8 cellular contexts compared by ENCODE assay signal in genomic region chr3:183635431-183636220, GRCh38. TPM values are rescaled to one million over a fixed set of nuclear protein-coding genes. Genes with fewer than 3 reads are reported as not detected.
A peak's percentile ranks its signal among the peaks of the same experiment; 100 is the strongest.
DNase-seq lines count a peak whose midpoint lies in the region; ATAC-seq and TF ChIP-seq lines count a peak whose summit lies in the region.

Gene KLHL24, plus strand, starts transcription at chr3:183635623. Its CDS starts 14,734 bp downstream, at chr3:183650357.

- no peaks in the 10 kb centered on the region for H3K9me2 ChIP-seq in GM23248 (ENCODE audit: insufficient read depth)

- POLR2A ChIA-PET in naive thymus-derived CD4-positive, alpha-beta T cell (lab: Charles Lee), result interaction anchor here (0.6 to 4.5 kb wide), 29 partner anchors 9 to 842 kb away, joined by 3 to 41 read pairs (median 6); partner anchors contain the start of genes ATP11B, KLHL6 and YEATS2

- H3K27me3 Mint-ChIP-seq in naive thymus-derived CD4-positive, alpha-beta T cell, result no peaks in the 10 kb centered on the region
- no peaks in the 10 kb centered on the region for H3K27me3 Mint-ChIP-seq in stimulated activated naive B cell treated with anti-CD40 and anti-IgM and Interleukin-4, amounts not matched to agents 10 μg/mL and 1 μg/mL and 100 μg/mL, for 72 hours

- H2AFZ ChIP-seq in DND-41 (ENCODE audit: low read depth, low read length), result peak within 1 kb of the TSS; percentile 80
- H2AFZ ChIP-seq in GM23248, result peak within 1 kb of the TSS; percentile 99

- ATAC-seq in DND-41 (ENCODE audit: insufficient read depth, low read depth), result peak; percentile 82
- ATAC-seq in naive thymus-derived CD4-positive, alpha-beta T cell, result peak; percentile 83
- peak; percentile 80 for ATAC-seq in stimulated activated naive B cell treated with anti-CD40 and anti-IgM and Interleukin-4, amounts not matched to agents 10 μg/mL and 1 μg/mL and 100 μg/mL, for 72 hours (replicated peaks)

- TF ChIP-seq CTCF in DND-41 (IDR thresholded peaks at IDR 0.05; ENCODE audit: borderline replicate concordance, extremely low read depth, low read length, poor library complexity, severe bottlenecking), result no peak

- H3K27ac Mint-ChIP-seq in naive thymus-derived CD4-positive, alpha-beta T cell, result peak within 1 kb of the TSS; percentile 87 to 98 (median 95)
- peak within 1 kb of the TSS; percentile 96 for H3K27ac Mint-ChIP-seq in stimulated activated naive B cell treated with anti-CD40 and anti-IgM and Interleukin-4, amounts not matched to agents 10 μg/mL and 1 μg/mL and 100 μg/mL, for 72 hours

- H3K9ac ChIP-seq in DND-41 (ENCODE audit: low read depth, low read length) (peak within 1 kb of the TSS; percentile 84), GM23248 (peak within 1 kb of the TSS; percentile 91)

- H3K27me3 ChIP-seq in DND-41 (ENCODE audit: insufficient read depth, low read length, poor library complexity) (no peaks in the 10 kb centered on the region), GM23248 (replicated peaks; ENCODE audit: insufficient read depth) (no peaks in the 10 kb centered on the region)
- no peaks in the 10 kb centered on the region for H3K27me3 ChIP-seq in naive thymus-derived CD4-positive, alpha-beta T cell (ENCODE audit: control insufficient read depth in 2 of 2, insufficient read depth in 2 of 2, low read length in 2 of 2)

- CTCF ChIA-PET in naive thymus-derived CD4-positive, alpha-beta T cell (lab: Charles Lee), result interaction anchor here (0.5 to 1.7 kb wide), 4 partner anchors 44 to 163 kb away, joined by 3 to 6 read pairs (median 4); no protein-coding TSS in a partner anchor

- H3K36me3 Mint-ChIP-seq in naive thymus-derived CD4-positive, alpha-beta T cell, result peaks cover 0 to 3% (median 2%) of the 10 kb centered on the region in 5 donors
- H3K36me3 Mint-ChIP-seq in stimulated activated naive B cell treated with anti-CD40 and anti-IgM and Interleukin-4, amounts not matched to agents 10 μg/mL and 1 μg/mL and 100 μg/mL, for 72 hours, result no peaks in the 10 kb centered on the region

- H4K20me1 ChIP-seq in DND-41 (ENCODE audit: insufficient read depth, low read length), result no peaks in the 10 kb centered on the region; the same call in 1 of the 2 replicates
- H4K20me1 ChIP-seq in GM23248 (ENCODE audit: insufficient read depth), result no peaks in the 10 kb centered on the region

- H3K36me3 ChIP-seq in DND-41 (ENCODE audit: insufficient read depth, low read length) (no peaks in the 10 kb centered on the region; the same call in 1 of the 2 replicates), GM23248 (ENCODE audit: low read depth) (no peaks in the 10 kb centered on the region)
- H3K36me3 ChIP-seq in naive thymus-derived CD4-positive, alpha-beta T cell (ENCODE audit: control insufficient read depth in 2 of 3, insufficient read depth in 3 of 3, low read length in 3 of 3), result peaks cover 0 to 9% (median 0%) of the 10 kb centered on the region in 3 experiments

- peak within 1 kb of the TSS; percentile 79 to 96 for H3K4me3 ChIP-seq in DND-41 (ENCODE audit: low read depth in 1 of 2, low read length in 2 of 2)
- peak within 1 kb of the TSS; percentile 82 for H3K4me3 ChIP-seq in GM23248
- H3K4me3 ChIP-seq in naive thymus-derived CD4-positive, alpha-beta T cell (ENCODE audit: low read length), result peak within 1 kb of the TSS; percentile 75

- in situ Hi-C loops in GM23248 (cut with MboI), result no loop called here

- intact Hi-C loops in naive thymus-derived CD4-positive, alpha-beta T cell (cut with micrococcal nuclease), result loop anchor here (1.0 to 10.0 kb wide), 28 partner anchors 17 to 1179 kb away; partner anchors contain the start of genes AP2M1 (in 2 of the 2), ATP11B (in 2 of the 2), KLHL6 (in 2 of the 2) and MCCC1 (in 2 of the 2)

- H3K9me3 ChIP-seq in DND-41 (ENCODE audit: insufficient read depth, low read length, severe bottlenecking) (no peaks in the 10 kb centered on the region), GM23248 (ENCODE audit: low read depth) (no peaks in the 10 kb centered on the region)
- no peaks in the 10 kb centered on the region for H3K9me3 ChIP-seq in naive thymus-derived CD4-positive, alpha-beta T cell (ENCODE audit: control insufficient read depth in 2 of 3, low read length in 3 of 3)

- peaks cover 18 to 44% (median 30%) of the 10 kb centered on the region in 7 donors for H3K4me1 Mint-ChIP-seq in naive thymus-derived CD4-positive, alpha-beta T cell
- H3K4me1 Mint-ChIP-seq in stimulated activated naive B cell treated with anti-CD40 and anti-IgM and Interleukin-4, amounts not matched to agents 10 μg/mL and 1 μg/mL and 100 μg/mL, for 72 hours, result peaks cover 11 to 28% of the 10 kb centered on the region in 2 donors

- DNase-seq in DND-41 (peak; percentile 92), GM23248 (peak; percentile 97), Kasumi-1 (lab: John Stamatoyannopoulos, UW) (peak; percentile 94 to 96), RKO (ENCODE audit: low spot score) (peak; percentile 93), fibroblast of gingiva (ENCODE audit: low read depth) (peak; percentile 88)
- peak; percentile 79 to 81 for DNase-seq in activated T-helper 1 cell treated with anti-CD3 and anti-CD28 coated beads, Interleukin-2, amount 50 U/mL, for 16 hours (ENCODE audit: low read depth in 1 of 2, low spot score in 1 of 2)
- peak; percentile 75 to 90 (median 88) for DNase-seq in naive thymus-derived CD4-positive, alpha-beta T cell
- peak; percentile 90 for DNase-seq in stimulated activated naive B cell treated with anti-CD40 and anti-IgM and Interleukin-4, amounts not matched to agents 10 μg/mL and 1 μg/mL and 100 μg/mL, for 72 hours

- WGBS in GM23248 (ENCODE audit: low coverage in 1 of 2, low lambda C conversion rate in 2 of 2, missing lambda C conversion rate in 2 of 2), 2 experiments, result 1 to 2% methylated on average over 58 to 61 of the region's 76 CpGs

- peak within 1 kb of the TSS; percentile 74 for H3K27ac ChIP-seq in DND-41 (ENCODE audit: low read length)
- H3K27ac ChIP-seq in GM23248, result peak within 1 kb of the TSS; percentile 86
- H3K27ac ChIP-seq in naive thymus-derived CD4-positive, alpha-beta T cell (ENCODE audit: low read depth, low read length), result peak within 1 kb of the TSS; percentile 91

- H3K4me2 ChIP-seq in DND-41 (ENCODE audit: insufficient read depth, low read length) (peak within 1 kb of the TSS; percentile 70), GM23248 (ENCODE audit: unreplicated experiment) (peak within 1 kb of the TSS; percentile 78)

- no peaks in the 10 kb centered on the region for H3F3A ChIP-seq in GM23248 (ENCODE audit: insufficient read depth)

- H3K4me3 Mint-ChIP-seq in naive thymus-derived CD4-positive, alpha-beta T cell, result peak within 1 kb of the TSS; percentile 92 to 96 (median 94)
- peak within 1 kb of the TSS; percentile 94 to 100 for H3K4me3 Mint-ChIP-seq in stimulated activated naive B cell treated with anti-CD40 and anti-IgM and Interleukin-4, amounts not matched to agents 10 μg/mL and 1 μg/mL and 100 μg/mL, for 72 hours

- H3K4me1 ChIP-seq in DND-41 (ENCODE audit: insufficient read depth, low read length) (peaks cover 20% of the 10 kb centered on the region), GM23248 (ENCODE audit: insufficient read depth) (peaks cover 5% of the 10 kb centered on the region; the same call in 1 of the 2 replicates)
- H3K4me1 ChIP-seq in naive thymus-derived CD4-positive, alpha-beta T cell (ENCODE audit: control insufficient read depth in 2 of 2, insufficient read depth in 2 of 2, low read length in 2 of 2), result peaks cover 15 to 23% of the 10 kb centered on the region in 2 donors

- no peaks in the 10 kb centered on the region for H3K9me3 Mint-ChIP-seq in naive thymus-derived CD4-positive, alpha-beta T cell
- no peaks in the 10 kb centered on the region for H3K9me3 Mint-ChIP-seq in stimulated activated naive B cell treated with anti-CD40 and anti-IgM and Interleukin-4, amounts not matched to agents 10 μg/mL and 1 μg/mL and 100 μg/mL, for 72 hours

- peaks cover 41% of the 10 kb centered on the region for H3K79me2 ChIP-seq in DND-41 (ENCODE audit: insufficient read depth, low read length)
- peaks cover 36% of the 10 kb centered on the region for H3K79me2 ChIP-seq in GM23248 (ENCODE audit: insufficient read depth)

RNA-seq across cellular contexts. Expression of gene KLHL24, which starts in this region (rescaled TPM):
- 13.2 and 18.3 TPM in 2 replicates for total RNA-seq in GM23248 (2014; rRNA removed; shearing (Covaris generic))
- 10.1 and 11.7 TPM in 2 replicates for polyA plus RNA-seq in GM23248 (2016; fragmentation: Nextera tagmentation; extraction: Ambion mirVana)
- total RNA-seq in naive thymus-derived CD4-positive, alpha-beta T cell, result 100 to 1,000 TPM in 4 of 5 experiments, 10 to 100 TPM in 1; 25.3 to 161 (median 129) TPM
- 10 to 100 TPM; 57.8 to 59.6 TPM for polyA plus RNA-seq in naive thymus-derived CD4-positive, alpha-beta T cell

Comparison
In these comparisons a context has a peak if more than half of its experiments do, and no peak if none do; other contexts are left out.
1. Peak in every context shown above with its lines: DNase-seq, ATAC-seq, H3K4me3 ChIP-seq and H3K27ac ChIP-seq.